Comparison of ENCODE assay signal across 1 cellular context in the genomic region with DNA sequence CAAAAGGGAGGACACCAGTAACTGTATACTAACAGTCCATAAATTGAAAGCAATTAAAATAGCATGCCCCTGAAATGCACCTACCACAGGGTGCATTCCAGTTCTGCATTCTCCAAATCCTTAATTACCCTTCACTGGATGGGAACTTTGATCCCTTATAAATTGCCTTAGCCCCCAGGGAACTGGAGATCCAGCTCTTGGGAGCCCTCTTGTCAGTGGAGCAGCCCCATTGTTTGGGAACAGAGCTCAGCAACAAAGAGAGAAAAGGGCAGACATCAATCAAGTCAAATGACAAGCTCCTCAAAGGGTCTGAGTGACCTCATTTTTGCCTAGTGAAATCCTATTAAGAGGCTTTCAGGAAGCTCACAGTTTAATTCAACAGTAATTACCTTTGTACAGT.
TF ChIP-seq lines count a peak whose summit lies in the region.

No MANE protein-coding gene starts in this region.

TF ChIP-seq in HEK293, 187 proteins besides CTCF, POLR2A, EP300 and RAD21 (continued from another document):
- TF ChIP-seq KLF1 (tag by site-specific recombination; IDR thresholded peaks at IDR 0.05): no peak
- peak; percentile 78; the same call in 1 of the 2 replicates for TF ChIP-seq MEIS1 (CRISPR knock-in tag; IDR thresholded peaks at IDR 0.05; ENCODE audit: borderline replicate concordance)
- no peak for TF ChIP-seq ZNF133 (tag by site-specific recombination; IDR thresholded peaks at IDR 0.05)
